17 cellular contexts compared by ENCODE assay signal in genomic region chr13:62837895-62838294, GRCh38.
A peak's percentile ranks its signal among the peaks of the same experiment; 100 is the strongest.
DNase-seq lines count a peak whose midpoint lies in the region; ATAC-seq, FAIRE-seq and TF ChIP-seq lines count a peak whose summit lies in the region.
"Had no signal": no experiment of that assay in that cellular context is flagged by ENCODE, and none has a peak within 500 bp of the region (broad histone marks: within the 10 kb centered on the region; RNA-seq: fewer than 3 reads in every experiment).

No MANE protein-coding gene starts in this region.

- no peak overlapping the region for H3K23ac ChIP-seq in IMR-90 (ENCODE audit: low read depth, low read length)

- no peaks in the 10 kb centered on the region for H3K79me1 ChIP-seq in IMR-90 (ENCODE audit: low read depth in 1 of 2, low read length in 2 of 2)

- ATAC-seq in IMR-90 (ENCODE audit: low read depth) (peak; percentile 97), HG03571 (IDR thresholded peaks at IDR 0.05; ENCODE audit: unreplicated experiment) (no peak)
- ATAC-seq: HCT116 had no signal

- no peak overlapping the region for H2BK15ac ChIP-seq in IMR-90 (ENCODE audit: low read depth, low read length)

- no peaks in the 10 kb centered on the region for H3K27me3 ChIP-seq in AG04450 (ENCODE audit: control insufficient read depth, insufficient read depth, low read length)
- no peaks in the 10 kb centered on the region for H3K27me3 ChIP-seq in IMR-90 (ENCODE audit: control insufficient read depth, insufficient read depth, low read length)
- H3K27me3 ChIP-seq in brain microvascular endothelial cell (replicated peaks): no peaks in the 10 kb centered on the region
- H3K27me3 ChIP-seq: SJSA1 had no signal

- TF ChIP-seq RAD21 in IMR-90 (IDR thresholded peaks at IDR 0.05; ENCODE audit: low read length): no peak

- no peak overlapping the region for H3K4me2 ChIP-seq in IMR-90 (ENCODE audit: low read depth, low read length)

- H4K20me1 ChIP-seq in IMR-90 (ENCODE audit: insufficient read depth, low read length): no peaks in the 10 kb centered on the region

- dilution Hi-C loops in IMR-90 (cut with HindIII; ENCODE audit: low sequenced_read_pairs, unreplicated experiment): no loop called here

- CTCF ChIA-PET in AG04450 (lab: Charles Lee): interaction anchor here (0.6 to 0.7 kb wide), 2 partner anchors 8 to 708 kb away, joined by 3 read pairs; no protein-coding TSS in a partner anchor
- CTCF ChIA-PET in IMR-90 (lab: Yijun Ruan, JAX): no interaction called here

- H3K9me1 ChIP-seq in IMR-90 (ENCODE audit: insufficient read depth, low read length): no peaks in the 10 kb centered on the region

- no peak overlapping the region for H2BK120ac ChIP-seq in IMR-90 (ENCODE audit: low read depth, low read length)

- TF ChIP-seq POLR2A in IMR-90 (IDR thresholded peaks at IDR 0.05; ENCODE audit: low read depth, low read length): no peak

- no peak overlapping the region for H4K91ac ChIP-seq in IMR-90 (ENCODE audit: insufficient read depth, low read depth, low read length)

- H3K9ac ChIP-seq in IMR-90 (ENCODE audit: low read depth, low read length): no peak overlapping the region

- no peak overlapping the region for H2AK9ac ChIP-seq in IMR-90 (replicated peaks; ENCODE audit: low read depth, low read length, poor library complexity)

- no peak overlapping the region for H3K4me3 ChIP-seq in AG04450 (ENCODE audit: low read depth, low read length)
- H3K4me3 ChIP-seq in IMR-90 (ENCODE audit: insufficient read depth, low read depth, low read length): no peak overlapping the region
- no peak overlapping the region for H3K4me3 ChIP-seq in brain microvascular endothelial cell (ENCODE audit: low read depth, low read length)
- H3K4me3 ChIP-seq: SJSA1 had no signal

- WGBS in IMR-90 (ENCODE audit: extremely low coverage in 2 of 2, insufficient read length in 1 of 2), 2 experiments: no CpG with 5 or more reads among the region's 2 CpGs

- H3K36me3 ChIP-seq in IMR-90 (ENCODE audit: control insufficient read depth, insufficient read depth, low read length) (no peaks in the 10 kb centered on the region), brain microvascular endothelial cell (replicated peaks) (no peaks in the 10 kb centered on the region)
- H3K36me3 ChIP-seq: SJSA1 had no signal

- peak overlapping the region; percentile 85 for H2BK5ac ChIP-seq in IMR-90 (ENCODE audit: low read depth, low read length, poor library complexity, severe bottlenecking)

- H3K4me1 ChIP-seq in IMR-90 (ENCODE audit: control insufficient read depth, insufficient read depth, low read length): no peaks in the 10 kb centered on the region
- H3K4me1 ChIP-seq: Caco-2, SJSA1 had no signal

- POLR2A ChIA-PET in AG04450 (lab: Yijun Ruan, JAX) (no interaction called here), IMR-90 (lab: Charles Lee; ENCODE audit: unreplicated experiment) (no interaction called here)

- TF ChIP-seq CTCF in AG04450 (IDR thresholded peaks at IDR 0.05; ENCODE audit: low read depth, low read length): no peak
- no peak for TF ChIP-seq CTCF in IMR-90 (conservative IDR thresholded peaks at IDR 0.05; ENCODE audit: low read depth, low read length)
- no peak for TF ChIP-seq CTCF in brain microvascular endothelial cell (IDR thresholded peaks at IDR 0.05; ENCODE audit: low read depth, low read length, missing control alignments)

- H2BK20ac ChIP-seq in IMR-90 (ENCODE audit: low read depth, low read length): no peak overlapping the region

- no peak overlapping the region for H3K14ac ChIP-seq in IMR-90 (replicated peaks; ENCODE audit: low read depth, low read length)

- H3K56ac ChIP-seq in IMR-90 (ENCODE audit: extremely low read depth, insufficient read depth, low read length): no peak overlapping the region

- no peak overlapping the region; the same call in 1 of the 2 replicates for H3K18ac ChIP-seq in IMR-90 (ENCODE audit: low read depth, low read length)

- in situ Hi-C loops in IMR-90 (cut with MboI; ENCODE audit: low sequenced_read_pairs): no loop called here
- in situ Hi-C loops in brain microvascular endothelial cell (cut with HindIII; ENCODE audit: low pct_ligation_motif_present, low sequenced_read_pairs): no loop called here

- intact Hi-C loops in IMR-90 (cut with micrococcal nuclease): no loop called here

- DNase-seq in AG04450 (ENCODE audit: low read depth, low spot score): peak; percentile 63
- peak; percentile 93 for DNase-seq in IMR-90
- DNase-seq in brain microvascular endothelial cell: peak; percentile 17
- DNase-seq in fibroblast of peridontal ligament (ENCODE audit: extremely low read depth): peak; percentile 67
- DNase-seq in GM19238 (ENCODE audit: insufficient read length, low spot score): no peak
- DNase-seq in urothelium cell line (ENCODE audit: low spot score): no peak
- DNase-seq in NCI-H2107 (lab: John Stamatoyannopoulos, UW): no peak
- DNase-seq: Caco-2, NCI-H146, NCI-H2171, NCI-H510A had no signal

- H3K27ac ChIP-seq in AG04450 (ENCODE audit: low read depth, low read length): no peak overlapping the region
- H3K27ac ChIP-seq in IMR-90 (ENCODE audit: insufficient read depth, low read length): peak overlapping the region; percentile 44; the same call in 1 of the 2 replicates
- no peak overlapping the region for H3K27ac ChIP-seq in brain microvascular endothelial cell
- H3K27ac ChIP-seq: SJSA1 had no signal

- no peak overlapping the region for H2AFZ ChIP-seq in IMR-90 (replicated peaks; ENCODE audit: low read length, poor library complexity)

- no peak overlapping the region for H2AK5ac ChIP-seq in IMR-90 (ENCODE audit: low read depth, low read length)

- H3K4ac ChIP-seq in IMR-90 (ENCODE audit: low read depth, low read length): no peak overlapping the region

- FAIRE-seq in urothelium cell line (lab: Jason Lieb, UNC): no peak
- FAIRE-seq: GM12891, GM19239, HTR-8/SVneo had no signal

- H3K9me3 ChIP-seq in AG04450 (ENCODE audit: control insufficient read depth, insufficient read depth, low read length) (no peaks in the 10 kb centered on the region), IMR-90 (ENCODE audit: control insufficient read depth, insufficient read depth, low read length) (no peaks in the 10 kb centered on the region)
- H3K9me3 ChIP-seq: Caco-2, SJSA1 had no signal

- no peak overlapping the region for H4K8ac ChIP-seq in IMR-90 (ENCODE audit: low read depth in 2 of 2, low read length in 2 of 2)

- BruUV-seq in IMR-90 (replicated peaks; lab: Mats Ljungman, UMichigan): no TSS peak

- H4K5ac ChIP-seq in IMR-90 (ENCODE audit: low read depth, low read length): no peak overlapping the region

TF ChIP-seq in IMR-90, 13 proteins besides CTCF, POLR2A, EP300 and RAD21:
- TF ChIP-seq MAZ (IDR thresholded peaks at IDR 0.05; ENCODE audit: borderline replicate concordance, low read depth, low read length) (no peak), CHD1 (IDR thresholded peaks at IDR 0.05; ENCODE audit: low read depth, low read length) (no peak), RFX5 (IDR thresholded peaks at IDR 0.05; ENCODE audit: low read depth, low read length) (no peak), MXI1 (IDR thresholded peaks at IDR 0.05; ENCODE audit: borderline replicate concordance, low read depth, low read length) (no peak), FOS (IDR thresholded peaks at IDR 0.05; ENCODE audit: low read depth, low read length) (peak; percentile 40; the same call in 1 of the 2 replicates), CEBPB (IDR thresholded peaks at IDR 0.05; ENCODE audit: low read depth, low read length) (peak; percentile 79), MAFK (IDR thresholded peaks at IDR 0.05; ENCODE audit: low read depth, low read length) (peak; percentile 67), SMC3 (IDR thresholded peaks at IDR 0.05; ENCODE audit: low read depth, low read length) (no peak), NFE2L2 (IDR thresholded peaks at IDR 0.05; ENCODE audit: low read depth, low read length) (peak; percentile 74), BHLHE40 (IDR thresholded peaks at IDR 0.05; ENCODE audit: low read depth, low read length) (no peak), RCOR1 (IDR thresholded peaks at IDR 0.05; ENCODE audit: insufficient replicate concordance, low read length) (no peak)
- TF ChIP-seq, protein P1, sequence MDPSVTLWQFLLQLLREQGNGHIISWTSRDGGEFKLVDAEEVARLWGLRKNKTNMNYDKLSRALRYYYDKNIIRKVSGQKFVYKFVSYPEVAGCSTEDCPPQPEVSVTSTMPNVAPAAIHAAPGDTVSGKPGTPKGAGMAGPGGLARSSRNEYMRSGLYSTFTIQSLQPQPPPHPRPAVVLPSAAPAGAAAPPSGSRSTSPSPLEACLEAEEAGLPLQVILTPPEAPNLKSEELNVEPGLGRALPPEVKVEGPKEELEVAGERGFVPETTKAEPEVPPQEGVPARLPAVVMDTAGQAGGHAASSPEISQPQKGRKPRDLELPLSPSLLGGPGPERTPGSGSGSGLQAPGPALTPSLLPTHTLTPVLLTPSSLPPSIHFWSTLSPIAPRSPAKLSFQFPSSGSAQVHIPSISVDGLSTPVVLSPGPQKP (IDR thresholded peaks at IDR 0.05; ENCODE audit: borderline replicate concordance, low read depth, low read length): no peak
- TF ChIP-seq, protein P2, sequence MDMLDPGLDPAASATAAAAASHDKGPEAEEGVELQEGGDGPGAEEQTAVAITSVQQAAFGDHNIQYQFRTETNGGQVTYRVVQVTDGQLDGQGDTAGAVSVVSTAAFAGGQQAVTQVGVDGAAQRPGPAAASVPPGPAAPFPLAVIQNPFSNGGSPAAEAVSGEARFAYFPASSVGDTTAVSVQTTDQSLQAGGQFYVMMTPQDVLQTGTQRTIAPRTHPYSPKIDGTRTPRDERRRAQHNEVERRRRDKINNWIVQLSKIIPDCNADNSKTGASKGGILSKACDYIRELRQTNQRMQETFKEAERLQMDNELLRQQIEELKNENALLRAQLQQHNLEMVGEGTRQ (IDR thresholded peaks at IDR 0.05; ENCODE audit: low read depth, low read length): no peak

Comparison
In these comparisons a context has a peak if more than half of its experiments do, and no peak if none do; other contexts are left out.
1. DNase-seq: peak in AG04450 (single experiment), IMR-90 (single experiment), brain microvascular endothelial cell (single experiment) and fibroblast of peridontal ligament (single experiment); none in GM19238 (single experiment), urothelium cell line (single experiment) and NCI-H2107 (single experiment).